ENCODE assay signal across 21 cellular contexts in the genomic region with DNA sequence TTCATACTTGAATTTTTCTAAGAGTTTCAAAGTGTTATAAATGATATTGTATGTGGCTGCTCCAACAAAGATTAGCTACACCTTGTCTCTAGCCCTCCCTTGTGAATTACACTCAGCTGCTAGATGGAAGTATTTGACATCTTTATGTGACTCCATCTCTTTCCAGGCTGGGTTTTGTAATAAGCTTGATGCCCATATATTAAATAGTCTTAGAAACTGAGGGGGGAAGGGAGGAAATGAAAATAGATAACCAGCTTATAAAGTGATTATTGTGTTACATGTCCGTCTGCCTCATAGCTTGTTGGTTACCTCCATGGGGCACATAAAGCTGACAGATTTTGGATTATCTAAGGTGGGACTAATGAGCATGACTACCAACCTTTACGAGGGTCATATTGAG.
"Had no signal": no experiment of that assay in that cellular context is flagged by ENCODE, and none has a peak within 500 bp of the region (broad histone marks: within the 10 kb centered on the region; RNA-seq: fewer than 3 reads in every experiment).

No MANE protein-coding gene starts in this region.

- H3K4me1 Mint-ChIP-seq: naive B cell; natural killer cell; neural progenitor cell; stimulated activated memory B cell treated with anti-CD40 and anti-IgM and Interleukin-4, amounts not matched to agents 10 μg/mL and 1 μg/mL and 100 μg/mL, for 72 hours; stimulated activated naive CD8-positive, alpha-beta T cell treated with anti-CD3 and anti-CD28 coated beads, Interleukin-15, amount 100 ng/mL, for 72 hours had no signal

- H3K27me3 Mint-ChIP-seq: naive B cell; stimulated activated memory B cell treated with anti-CD40 and anti-IgM and Interleukin-4, amounts not matched to agents 10 μg/mL and 1 μg/mL and 100 μg/mL, for 72 hours; stimulated activated naive CD8-positive, alpha-beta T cell treated with anti-CD3 and anti-CD28 coated beads, Interleukin-15, amount 100 ng/mL, for 72 hours; type B pancreatic cell had no signal

- DNase-seq: islet precursor cell; left ventricle myocardium inferior; mesendoderm; naive B cell; natural killer cell; nephron progenitor cell; occipital lobe; psoas muscle; right lobe of liver; stimulated activated CD4-positive, alpha-beta T cell treated with anti-CD3 and anti-CD28 coated beads, Interleukin-1b, Interleukin-23, amount 100 ng/mL, for 48 hours; stimulated activated CD4-positive, alpha-beta T cell treated with anti-CD3 and anti-CD28 coated beads, Interleukin-2, amount 100 ng/mL, for 48 hours; stimulated activated CD4-positive, alpha-beta T cell treated with anti-CD3 and anti-CD28 coated beads, Interleukin-4, amount 100 ng/mL, for 4 hours; stimulated activated CD8-positive, alpha-beta memory T cell treated with anti-CD3 and anti-CD28 coated beads, Interleukin-4, amount 100 ng/mL, for 48 hours; stimulated activated naive CD4-positive, alpha-beta T cell treated with Interleukin-2 at 50 U/mL for 16 hours; stimulated activated naive CD8-positive, alpha-beta T cell treated with anti-CD3 and anti-CD28 coated beads, Interleukin-15, amount 100 ng/mL, for 72 hours; substantia nigra; uterus had no signal

- H3K4me3 Mint-ChIP-seq: mesothelial cell of epicardium; naive B cell; natural killer cell; nephron progenitor cell; neural progenitor cell; stimulated activated memory B cell treated with anti-CD40 and anti-IgM and Interleukin-4, amounts not matched to agents 10 μg/mL and 1 μg/mL and 100 μg/mL, for 72 hours; stimulated activated naive CD8-positive, alpha-beta T cell treated with anti-CD3 and anti-CD28 coated beads, Interleukin-15, amount 100 ng/mL, for 72 hours; type B pancreatic cell had no signal

- H3K27ac Mint-ChIP-seq: mesothelial cell of epicardium; naive B cell; natural killer cell; nephron progenitor cell; neural progenitor cell; stimulated activated memory B cell treated with anti-CD40 and anti-IgM and Interleukin-4, amounts not matched to agents 10 μg/mL and 1 μg/mL and 100 μg/mL, for 72 hours; stimulated activated naive CD8-positive, alpha-beta T cell treated with anti-CD3 and anti-CD28 coated beads, Interleukin-15, amount 100 ng/mL, for 72 hours; type B pancreatic cell had no signal

- ATAC-seq: natural killer cell; psoas muscle; right lobe of liver; stimulated activated memory B cell treated with anti-CD40 and anti-IgM and Interleukin-4, amounts not matched to agents 10 μg/mL and 1 μg/mL and 100 μg/mL, for 72 hours; stimulated activated naive CD8-positive, alpha-beta T cell treated with anti-CD3 and anti-CD28 coated beads, Interleukin-15, amount 100 ng/mL, for 72 hours had no signal

- H3K9me3 Mint-ChIP-seq: mesothelial cell of epicardium; natural killer cell; nephron progenitor cell; neural progenitor cell; stimulated activated naive CD8-positive, alpha-beta T cell treated with anti-CD3 and anti-CD28 coated beads, Interleukin-15, amount 100 ng/mL, for 72 hours; type B pancreatic cell had no signal

- H3K36me3 Mint-ChIP-seq: naive B cell, natural killer cell had no signal
